24 cellular contexts compared by ENCODE assay signal in genomic region chr10:133039107-133039822, GRCh38. TPM values are rescaled to one million over a fixed set of nuclear protein-coding genes. Genes with fewer than 3 reads are reported as not detected.
DNase-seq lines count a peak whose midpoint lies in the region; ATAC-seq and TF ChIP-seq lines count a peak whose summit lies in the region.
"Had no signal": no experiment of that assay in that cellular context is flagged by ENCODE, and none has a peak within 500 bp of the region (broad histone marks: within the 10 kb centered on the region; RNA-seq: fewer than 3 reads in every experiment).

No MANE protein-coding gene starts in this region.

- H3K9me3 ChIP-seq in WERI-Rb-1 (ENCODE audit: severe bottlenecking) (no peaks in the 10 kb centered on the region), ascending aorta (no peaks in the 10 kb centered on the region)
- H3K9me3 ChIP-seq: right atrium auricular region had no signal

- H3K27me3 ChIP-seq in WERI-Rb-1 (ENCODE audit: insufficient read depth, low read depth, severe bottlenecking) (no peaks in the 10 kb centered on the region), ascending aorta (no peaks in the 10 kb centered on the region)
- H3K27me3 ChIP-seq: right atrium auricular region had no signal

- H3K4me1 ChIP-seq in ascending aorta = no peaks in the 10 kb centered on the region
- H3K4me1 ChIP-seq: right atrium auricular region had no signal

- intact Hi-C loops in Right ventricle myocardium inferior (cut with DNase I) (no loop called here), Right ventricle myocardium superior (cut with DNase I) (no loop called here), ascending aorta (cut with DNase I) (no loop called here)

- ATAC-seq in Right ventricle myocardium inferior = no peak
- ATAC-seq in Right ventricle myocardium superior (ENCODE audit: poor library complexity) = no peak
- ATAC-seq: activated naive CD8-positive, alpha-beta T cell treated with anti-CD3 and anti-CD28 coated beads, Interleukin-2, amount 50 U/mL, for 24 hours; T-cell had no signal

- H3K36me3 ChIP-seq in WERI-Rb-1 = no peaks in the 10 kb centered on the region
- H3K36me3 ChIP-seq in ascending aorta = no peaks in the 10 kb centered on the region
- H3K36me3 ChIP-seq: right atrium auricular region had no signal

- DNase-seq in Right ventricle myocardium inferior (ENCODE audit: missing footprints) (peak; percentile 59), Right ventricle myocardium superior (no peak), WERI-Rb-1 (peak; percentile 66), left kidney (ENCODE audit: low read depth, low spot score) (peak; percentile 83), SKM-1 treated with dmso at 0.1 percent for 144 hours (lab: John Stamatoyannopoulos, UW; ENCODE audit: unreplicated experiment) (no peak), hypothalamus (lab: John Stamatoyannopoulos, UW) (no peak), DMS114 treated with DMSO at 0.1 percent for 48 hours (lab: John Stamatoyannopoulos, UW; ENCODE audit: unreplicated experiment) (no peak), ascending aorta (ENCODE audit: low spot score in 2 of 2) (no peak)
- DNase-seq: activated CD4-positive, alpha-beta T cell treated with anti-CD3 and anti-CD28 coated beads, Interleukin-2, amount 50 U/mL, for 4 hours; activated CD8-positive, alpha-beta memory T cell treated with anti-CD3 and anti-CD28 coated beads, Interleukin-2, amount 50 U/mL, for 48 hours; activated effector memory CD4-positive, alpha-beta T cell treated with anti-CD3 and anti-CD28 coated beads, Interleukin-2, amount 50 U/mL, for 16 hours; activated naive CD8-positive, alpha-beta T cell treated with anti-CD3 and anti-CD28 coated beads, Interleukin-2, amount 50 U/mL, for 24 hours; GOT3; head of caudate nucleus; NCI-H2029 treated with DMSO at 0.1 percent for 48 hours; NCI-H446 treated with DMSO at 0.1 percent for 48 hours; NK-92 treated with Interleukin-12 subunit alpha and Interleukin-12 subunit beta, amount 100 ng/mL, for 24 hours; substantia nigra; T-cell had no signal

- H3K27ac ChIP-seq in WERI-Rb-1 = no peak overlapping the region
- no peak overlapping the region for H3K27ac ChIP-seq in ascending aorta
- H3K27ac ChIP-seq: C4-2B, KMS-11, right atrium auricular region had no signal

- no peak overlapping the region; the same call in 1 of the 2 replicates for H3K4me3 ChIP-seq in WERI-Rb-1 (ENCODE audit: low read depth, low read length)
- no peak overlapping the region for H3K4me3 ChIP-seq in ascending aorta
- H3K4me3 ChIP-seq: right atrium auricular region had no signal

- peak; percentile 39; the same call in 1 of the 2 replicates for TF ChIP-seq CTCF in WERI-Rb-1 (IDR thresholded peaks at IDR 0.05; ENCODE audit: low read depth, low read length)
- TF ChIP-seq CTCF in ascending aorta (IDR thresholded peaks at IDR 0.05) = no peak

RNA-seq across cellular contexts. Expression of gene ADGRA1, which starts 48.5 kb away (rescaled TPM):
- total RNA-seq in Right ventricle myocardium inferior (not detected), Right ventricle myocardium superior (not detected), ascending aorta (not detected)
- total RNA-seq: RPMI7951, T-cell, urinary bladder had no signal

Comparison
In these comparisons a context has a peak if more than half of its experiments do, and no peak if none do; other contexts are left out.
1. DNase-seq: peak in Right ventricle myocardium inferior (single experiment), WERI-Rb-1 (single experiment) and left kidney (single experiment); none in Right ventricle myocardium superior (single experiment), SKM-1 treated with dmso at 0.1 percent for 144 hours (single experiment), hypothalamus (0 of 51), DMS114 treated with DMSO at 0.1 percent for 48 hours (single experiment) and ascending aorta (0 of 2).